8 cellular contexts compared by ENCODE assay signal in the genomic region with DNA sequence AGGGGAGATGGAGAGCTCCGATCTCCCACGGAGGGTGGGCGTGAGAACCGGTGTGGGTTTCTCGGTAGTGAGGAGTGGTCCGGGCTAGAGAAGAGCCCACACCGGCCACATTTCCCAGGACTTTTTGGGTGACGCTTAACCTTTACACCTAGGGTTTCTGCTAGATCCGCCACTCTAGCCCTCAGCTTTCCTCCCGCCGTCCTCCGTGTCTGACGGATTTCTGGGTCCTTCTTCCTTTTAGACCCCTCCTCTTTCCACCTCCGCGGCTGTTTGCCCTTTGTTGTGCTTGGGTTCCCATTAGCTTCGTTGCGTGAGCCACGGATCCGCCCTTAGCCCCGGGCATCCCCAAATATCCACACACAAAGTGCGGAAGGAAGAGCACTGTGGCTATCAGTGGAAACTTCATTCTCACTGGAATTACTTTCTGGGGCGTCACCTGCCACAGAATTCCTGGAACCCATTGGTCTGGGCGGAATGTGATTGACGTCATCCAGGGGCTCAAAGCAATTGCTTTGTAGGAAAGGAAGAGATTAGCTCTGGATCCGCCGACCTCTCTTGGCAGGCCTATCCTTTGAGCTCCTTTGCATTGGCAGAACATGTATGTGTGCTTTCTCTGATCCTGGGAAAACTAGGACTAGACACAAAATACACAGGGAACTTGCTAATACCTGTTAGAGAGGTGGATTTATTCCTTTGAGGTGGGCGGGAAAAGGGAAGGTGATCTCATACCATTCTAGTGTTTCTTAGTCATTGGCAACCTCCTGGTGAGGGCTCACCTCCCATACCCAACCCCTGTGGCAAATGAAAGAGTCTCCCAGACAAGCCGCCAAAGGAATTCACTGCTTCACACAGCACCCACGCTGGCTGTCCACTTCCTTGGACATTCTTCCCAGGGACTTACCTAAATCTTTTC.
DNase-seq lines count a peak whose midpoint lies in the region; ATAC-seq lines count a peak whose summit lies in the region.

No MANE protein-coding gene starts in this region.

- no peak for ATAC-seq in HG02852 (IDR thresholded peaks at IDR 0.05; ENCODE audit: unreplicated experiment)

- H3K36me3 ChIP-seq in HUES6 (ENCODE audit: control insufficient read depth, insufficient read depth, low read length) = peaks cover 32% of the 10 kb centered on the region

- peak overlapping the region; percentile 92 for H3K9ac ChIP-seq in HUES6 (ENCODE audit: low read length)

- H3K4me1 ChIP-seq in HUES6 (ENCODE audit: control insufficient read depth, insufficient read depth, low read length) = peaks cover 13% of the 10 kb centered on the region

- no peaks in the 10 kb centered on the region for H3K9me3 ChIP-seq in HUES6 (ENCODE audit: control insufficient read depth, insufficient read depth, low read depth, low read length)

- H3K4me3 ChIP-seq in HUES6 (ENCODE audit: low read depth, low read length) = peak overlapping the region; percentile 93

- no peaks in the 10 kb centered on the region for H3K27me3 ChIP-seq in HUES6 (ENCODE audit: control insufficient read depth, insufficient read depth, low read length)

- H3K27ac ChIP-seq in HUES6 (ENCODE audit: low read depth, low read length) = peak overlapping the region; percentile 62

- DNase-seq in DMS53 treated with DMSO at 0.1 percent for 48 hours (lab: John Stamatoyannopoulos, UW; ENCODE audit: unreplicated experiment) (peak; percentile 8), SHP77 treated with DMSO at 0.1 percent for 48 hours (lab: John Stamatoyannopoulos, UW) (peak; percentile 45), cerebellar cortex (ENCODE audit: low spot score) (peak; percentile 67), kidney glomerular epithelial cell (lab: John Stamatoyannopoulos, UW) (peak; percentile 92), GM19238 (ENCODE audit: insufficient read length, low spot score) (no peak)
- DNase-seq in stimulated activated CD4-positive, alpha-beta T cell treated with anti-CD3 and anti-CD28 coated beads, Interleukin-15, amount 100 ng/mL, for 24 hours = peak; percentile 50
